In the genomic region with DNA sequence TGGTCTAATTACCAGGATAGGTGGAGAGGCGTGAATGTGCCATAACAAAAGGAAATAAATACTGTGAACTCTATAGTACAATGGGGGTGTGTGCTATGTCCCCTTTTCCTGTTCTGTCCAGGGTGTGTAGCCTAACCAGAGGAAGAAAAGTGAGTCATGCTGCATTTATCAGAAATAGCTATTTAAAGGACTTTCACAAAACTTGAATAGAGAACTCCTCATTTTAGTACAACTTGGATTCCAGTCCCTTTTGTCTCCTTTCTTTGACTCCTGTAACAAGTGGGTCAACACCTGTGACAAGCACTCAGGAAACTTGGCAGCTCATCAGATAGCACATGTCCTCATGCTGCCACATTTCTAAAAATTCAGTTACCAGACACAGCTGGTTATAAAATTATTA, we compare ENCODE assay signal across 15 cellular contexts.
DNase-seq lines count a peak whose midpoint lies in the region; ATAC-seq and FAIRE-seq lines count a peak whose summit lies in the region.
"Had no signal": no experiment of that assay in that cellular context is flagged by ENCODE, and none has a peak within 500 bp of the region (broad histone marks: within the 10 kb centered on the region; RNA-seq: fewer than 3 reads in every experiment).

No MANE protein-coding gene starts in this region.

- intact Hi-C loops in activated CD4-positive, alpha-beta T cell treated with anti-CD3 and anti-CD28 coated beads for 36 hours (cut with DNase I, micrococcal nuclease): no loop called here

- peaks cover 56% of the 10 kb centered on the region for H3K36me3 Mint-ChIP-seq in activated CD4-positive, alpha-beta T cell treated with anti-CD3 and anti-CD28 coated beads for 36 hours (ENCODE audit: low read depth)

- H3K9me3 Mint-ChIP-seq in activated CD4-positive, alpha-beta T cell treated with anti-CD3 and anti-CD28 coated beads for 36 hours (ENCODE audit: low read depth): peaks cover 2% of the 10 kb centered on the region
- H3K9me3 Mint-ChIP-seq: effector memory CD8-positive, alpha-beta T cell had no signal

- FAIRE-seq in RCC 7860 (lab: Jason Lieb, UNC): no peak

- no peak overlapping the region for H3K4me3 Mint-ChIP-seq in activated CD4-positive, alpha-beta T cell treated with anti-CD3 and anti-CD28 coated beads for 36 hours
- H3K4me3 Mint-ChIP-seq: effector memory CD8-positive, alpha-beta T cell; natural killer cell treated with Interleukin-12 subunit alpha and Interleukin-12 subunit beta and Interleukin-15 and Interleukin-18, amount 100 ng/mL, for 72 hours had no signal

- POLR2A ChIA-PET in activated CD4-positive, alpha-beta T cell treated with anti-CD3 and anti-CD28 coated beads for 36 hours (lab: Charles Lee): no interaction called here

- CTCF ChIA-PET in activated CD4-positive, alpha-beta T cell treated with anti-CD3 and anti-CD28 coated beads for 36 hours (lab: Charles Lee): interaction anchor here (0.5 kb wide), 1 partner anchor 877 kb away, joined by 3 read pairs; no protein-coding TSS in a partner anchor

- H3K27me3 Mint-ChIP-seq in activated CD4-positive, alpha-beta T cell treated with anti-CD3 and anti-CD28 coated beads for 36 hours: no peaks in the 10 kb centered on the region
- H3K27me3 Mint-ChIP-seq: effector memory CD8-positive, alpha-beta T cell; natural killer cell treated with Interleukin-12 subunit alpha and Interleukin-12 subunit beta and Interleukin-15 and Interleukin-18, amount 100 ng/mL, for 72 hours had no signal

- H3K27ac Mint-ChIP-seq in activated CD4-positive, alpha-beta T cell treated with anti-CD3 and anti-CD28 coated beads for 36 hours: no peak overlapping the region
- H3K27ac Mint-ChIP-seq: effector memory CD8-positive, alpha-beta T cell had no signal

- no peaks in the 10 kb centered on the region for H3K4me1 Mint-ChIP-seq in activated CD4-positive, alpha-beta T cell treated with anti-CD3 and anti-CD28 coated beads for 36 hours

- no peak for ATAC-seq in HG02884 (IDR thresholded peaks at IDR 0.05; ENCODE audit: unreplicated experiment)
- ATAC-seq in activated CD4-positive, alpha-beta T cell treated with anti-CD3 and anti-CD28 coated beads for 36 hours: no peak
- ATAC-seq: activated CD4-positive, CD25-positive, alpha-beta regulatory T cell treated with anti-CD3 and anti-CD28 coated beads, Interleukin-2, amount 50 U/mL, for 24 hours; effector memory CD8-positive, alpha-beta T cell; natural killer cell treated with Interleukin-12 subunit alpha and Interleukin-12 subunit beta and Interleukin-15 and Interleukin-18, amount 100 ng/mL, for 72 hours had no signal

- DNase-seq in DMS 273 (lab: John Stamatoyannopoulos, UW; ENCODE audit: unreplicated experiment) (peak; percentile 6), DMS 273 treated with DMSO at 0.1 percent for 48 hours (lab: John Stamatoyannopoulos, UW) (no peak), NCI-H2029 (lab: John Stamatoyannopoulos, UW) (peak; percentile 20), dermis blood vessel endothelial cell (peak; percentile 66), pons (ENCODE audit: low spot score) (peak; percentile 4), RCC 7860 (ENCODE audit: low spot score) (no peak)
- no peak for DNase-seq in activated CD4-positive, alpha-beta T cell treated with anti-CD3 and anti-CD28 coated beads for 36 hours
- DNase-seq: activated gamma-delta T cell treated with Interleukin-2 at 50 U/mL for 16 hours; effector memory CD8-positive, alpha-beta T cell; NCI-H2081; stimulated activated CD4-positive, alpha-beta T cell treated with anti-CD3 and anti-CD28 coated beads, Interleukin-4, amount 100 ng/mL, for 24 hours; substantia nigra had no signal

Comparison
In these comparisons a context has a peak if more than half of its experiments do, and no peak if none do; other contexts are left out.
1. DNase-seq: peak in DMS 273 (single experiment), NCI-H2029 (single experiment), dermis blood vessel endothelial cell (single experiment) and pons (single experiment); none in DMS 273 treated with DMSO at 0.1 percent for 48 hours (single experiment), RCC 7860 (single experiment) and activated CD4-positive, alpha-beta T cell treated with anti-CD3 and anti-CD28 coated beads for 36 hours (single experiment).